In genomic region chr10:32445740-32446615, GRCh38 we compare ENCODE assay signal across 8 cellular contexts. TPM values are rescaled to one million over a fixed set of nuclear protein-coding genes. Genes with fewer than 3 reads are reported as not detected.
DNase-seq lines count a peak whose midpoint lies in the region; ATAC-seq and TF ChIP-seq lines count a peak whose summit lies in the region.

CCDC7 (plus strand) TSS chr10:32446140; CDS start chr10:32451643, 5,503 bp downstream.

- H3K36me3 Mint-ChIP-seq in activated naive CD8-positive, alpha-beta T cell treated with anti-CD3 and anti-CD28 coated beads, Interleukin-2, amount 50 U/mL, for 24 hours (ENCODE audit: low read depth) = peaks cover 9% of the 10 kb centered on the region
- no peaks in the 10 kb centered on the region for H3K36me3 Mint-ChIP-seq in type B pancreatic cell

- H3K27me3 ChIP-seq in SU-DHL-6 (ENCODE audit: low read length) = no peaks in the 10 kb centered on the region
- H3K27me3 ChIP-seq in heart left ventricle = no peaks in the 10 kb centered on the region

- TF ChIP-seq POLR2A in heart left ventricle (IDR thresholded peaks at IDR 0.05) = peak in 1 of 2 donors; percentile 62

- H3K9ac ChIP-seq in SU-DHL-6 (ENCODE audit: low read length) = peak within 1 kb of the TSS; percentile 86

- DNase-seq in NCI-H1105 (lab: John Stamatoyannopoulos, UW) = peak; percentile 66
- DNase-seq in activated naive CD8-positive, alpha-beta T cell treated with anti-CD3 and anti-CD28 coated beads, Interleukin-2, amount 50 U/mL, for 24 hours = peak; percentile 83
- DNase-seq in heart left ventricle = peak; percentile 87 to 93 (median 89)
- peak; percentile 83 for DNase-seq in pons (ENCODE audit: low spot score)
- peak; percentile 84 for DNase-seq in type B pancreatic cell (ENCODE audit: extremely low spot score, unreplicated experiment)

- no peaks in the 10 kb centered on the region for H3K9me2 ChIP-seq in SU-DHL-6 (replicated peaks; ENCODE audit: insufficient read depth, low read length)

- peaks cover 0 to 17% (median 2%) of the 10 kb centered on the region in 12 donors for H3K4me1 ChIP-seq in heart left ventricle

- peak; percentile 47; the same call in 2 of the 3 replicates for TF ChIP-seq CTCF in GM12872 (IDR thresholded peaks at IDR 0.05; ENCODE audit: insufficient read depth, low read depth, low read length)
- TF ChIP-seq CTCF in SU-DHL-6 (IDR thresholded peaks at IDR 0.05; ENCODE audit: insufficient read depth, low read length, poor library complexity, severe bottlenecking) = peak; percentile 53
- TF ChIP-seq CTCF in heart left ventricle (IDR thresholded peaks at IDR 0.05) = peak; percentile 31 to 83 (median 62)
- peak; percentile 56 for TF ChIP-seq CTCF in type B pancreatic cell (conservative IDR thresholded peaks at IDR 0.05)

- peaks cover 15% of the 10 kb centered on the region for H3K4me1 Mint-ChIP-seq in activated naive CD8-positive, alpha-beta T cell treated with anti-CD3 and anti-CD28 coated beads, Interleukin-2, amount 50 U/mL, for 24 hours
- H3K4me1 Mint-ChIP-seq in type B pancreatic cell (ENCODE audit: unreplicated experiment) = peaks cover 4% of the 10 kb centered on the region

- ATAC-seq in HG02642 (IDR thresholded peaks at IDR 0.05; ENCODE audit: poor library complexity, unreplicated experiment) (peak; percentile 99), heart left ventricle (peak; percentile 92 to 99 (median 98))
- ATAC-seq in activated naive CD8-positive, alpha-beta T cell treated with anti-CD3 and anti-CD28 coated beads, Interleukin-2, amount 50 U/mL, for 24 hours = peak; percentile 99

- peak within 1 kb of the TSS; percentile 98 for H3K27ac Mint-ChIP-seq in activated naive CD8-positive, alpha-beta T cell treated with anti-CD3 and anti-CD28 coated beads, Interleukin-2, amount 50 U/mL, for 24 hours
- H3K27ac Mint-ChIP-seq in type B pancreatic cell = peak within 1 kb of the TSS; percentile 95

- H3F3A ChIP-seq in SU-DHL-6 (ENCODE audit: insufficient read depth) = no peaks in the 10 kb centered on the region; the same call in 1 of the 2 replicates

- peak within 1 kb of the TSS; percentile 79 for H3K27ac ChIP-seq in SU-DHL-6 (ENCODE audit: low read depth, low read length)
- peak within 1 kb of the TSS; percentile 89 to 99 (median 96) for H3K27ac ChIP-seq in heart left ventricle

- H2AFZ ChIP-seq in SU-DHL-6 (ENCODE audit: low read depth, low read length, severe bottlenecking) = peak within 1 kb of the TSS; percentile 92

- H3K4me3 Mint-ChIP-seq in activated naive CD8-positive, alpha-beta T cell treated with anti-CD3 and anti-CD28 coated beads, Interleukin-2, amount 50 U/mL, for 24 hours = peak within 1 kb of the TSS; percentile 98
- H3K4me3 Mint-ChIP-seq in type B pancreatic cell = peak within 1 kb of the TSS; percentile 95

- H3K4me2 ChIP-seq in SU-DHL-6 (ENCODE audit: low read depth, low read length, poor library complexity, severe bottlenecking) = peak within 1 kb of the TSS; percentile 100

- no peaks in the 10 kb centered on the region for H3K9me3 ChIP-seq in SU-DHL-6 (ENCODE audit: insufficient read depth, low read length)
- peaks cover 0 to 7% (median 0%) of the 10 kb centered on the region in 12 donors for H3K9me3 ChIP-seq in heart left ventricle

- intact Hi-C loops in heart left ventricle (cut with DNase I) = loop anchor here in 9 of 10 donors (1.0 to 10.0 kb wide), 9 partner anchors 33 to 539 kb away; no protein-coding TSS in a partner anchor

- no peaks in the 10 kb centered on the region for H3K9me3 Mint-ChIP-seq in activated naive CD8-positive, alpha-beta T cell treated with anti-CD3 and anti-CD28 coated beads, Interleukin-2, amount 50 U/mL, for 24 hours
- no peaks in the 10 kb centered on the region for H3K9me3 Mint-ChIP-seq in type B pancreatic cell

- H3K4me3 ChIP-seq in SU-DHL-6 (ENCODE audit: insufficient read depth, low read length, poor library complexity, severe bottlenecking) = peak within 1 kb of the TSS; percentile 91
- H3K4me3 ChIP-seq in heart left ventricle = peak within 1 kb of the TSS; percentile 43 to 91 (median 70)

- H3K36me3 ChIP-seq in SU-DHL-6 (ENCODE audit: low read length) (no peaks in the 10 kb centered on the region), heart left ventricle (no peaks in the 10 kb centered on the region)

- no peaks in the 10 kb centered on the region for H4K20me1 ChIP-seq in SU-DHL-6 (ENCODE audit: low read depth, low read length)

- H3K79me2 ChIP-seq in SU-DHL-6 (ENCODE audit: insufficient read depth, low read length) = peaks cover 9% of the 10 kb centered on the region; the same call in 1 of the 2 replicates

- H3K27me3 Mint-ChIP-seq in activated naive CD8-positive, alpha-beta T cell treated with anti-CD3 and anti-CD28 coated beads, Interleukin-2, amount 50 U/mL, for 24 hours = no peaks in the 10 kb centered on the region
- peaks cover 17% of the 10 kb centered on the region for H3K27me3 Mint-ChIP-seq in type B pancreatic cell

- 0 to 2% (median 1%) methylated on average over 28 to 56 of the region's 56 CpGs for WGBS in heart left ventricle, 4 donors

RNA-seq across cellular contexts. Expression of gene CCDC7, which starts in this region (rescaled TPM):
- total RNA-seq in heart left ventricle (10 to 100 TPM in 8 of 9 donors, 1 to 10 TPM in 1; 6.6 to 41.3 (median 24.9) TPM), type B pancreatic cell (ENCODE audit: low replicate concordance) (5.6 and 9.0 TPM in 2 replicates)
- polyA plus RNA-seq in heart left ventricle = 1 to 10 TPM; 1.5 to 1.8 TPM

Comparison
In these comparisons a context has a peak if more than half of its experiments do, and no peak if none do; other contexts are left out.
1. Peak in every context shown above with its lines: DNase-seq, ATAC-seq, H3K4me3 ChIP-seq and H3K27ac ChIP-seq.